11 cellular contexts compared by ENCODE assay signal in genomic region chr16:4033951-4034350, GRCh38.
"Had no signal": no experiment of that assay in that cellular context is flagged by ENCODE, and none has a peak within 500 bp of the region (broad histone marks: within the 10 kb centered on the region; RNA-seq: fewer than 3 reads in every experiment).

No MANE protein-coding gene starts in this region.

- H3K36me3 ChIP-seq: HAP-1 had no signal

- FAIRE-seq: HepG2 had no signal

- DNase-seq: H7, HFFc6, Karpas-422, KBM-7 had no signal

- ATAC-seq: GM23338, HCT116, HepG2 had no signal

- H3K4me2 ChIP-seq: GM23338, KMS-11 had no signal

- H3K27ac ChIP-seq: HL-60, KMS-11 had no signal

- H3K9me3 Mint-ChIP-seq: GM23338, HFFc6, IgD-negative memory B cell had no signal

- H3K9me3 ChIP-seq: HAP-1 had no signal

- H3K4me3 ChIP-seq: GM23338, HAP-1 had no signal

- H3K9ac ChIP-seq: KMS-11 had no signal

- H3K4me1 ChIP-seq: HAP-1 had no signal

- H3K27ac Mint-ChIP-seq: GM23338, HFFc6, IgD-negative memory B cell had no signal

- H3K4me3 Mint-ChIP-seq: GM23338, HFFc6, IgD-negative memory B cell had no signal
